Comparison of ENCODE assay signal across 27 cellular contexts in the genomic region with DNA sequence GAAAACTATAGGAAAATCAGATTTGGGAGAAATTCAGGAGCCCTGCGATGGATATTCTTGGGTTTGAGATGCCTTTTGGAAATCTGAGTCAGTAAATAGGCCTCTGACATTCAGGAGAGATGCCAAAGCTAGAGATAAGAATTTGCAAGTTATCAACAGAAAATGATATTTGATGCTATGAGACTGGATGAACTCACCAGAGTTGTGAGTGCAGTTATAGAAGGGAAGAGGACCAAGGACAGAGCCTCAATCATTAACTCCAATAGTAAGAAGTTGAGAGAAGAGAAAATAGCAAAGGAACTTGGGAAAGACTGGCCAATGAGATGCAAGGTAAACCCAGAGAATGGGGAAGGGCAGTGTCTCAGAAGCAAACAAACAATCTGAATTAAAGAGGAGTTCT.
A peak's percentile ranks its signal among the peaks of the same experiment; 100 is the strongest.
DNase-seq lines count a peak whose midpoint lies in the region; ATAC-seq and TF ChIP-seq lines count a peak whose summit lies in the region.
"Had no signal": no experiment of that assay in that cellular context is flagged by ENCODE, and none has a peak within 500 bp of the region (broad histone marks: within the 10 kb centered on the region; RNA-seq: fewer than 3 reads in every experiment).

No MANE protein-coding gene starts in this region.

- ATAC-seq in stimulated activated naive CD8-positive, alpha-beta T cell treated with anti-CD3 and anti-CD28 coated beads, Interleukin-15, amount 100 ng/mL, for 72 hours = no peak
- no peak for ATAC-seq in stimulated activated naive CD8-positive, alpha-beta T cell treated with anti-CD3 and anti-CD28 coated beads, Interleukin-15, Interleukin-2, amounts not matched to agents 100 U/mL and 50 U/mL, for 24 hours
- ATAC-seq: effector memory CD8-positive, alpha-beta T cell; esophagus mucosa; left lung; right cardiac atrium had no signal

- peaks cover 30% of the 10 kb centered on the region for H3K4me1 Mint-ChIP-seq in stimulated activated naive CD8-positive, alpha-beta T cell treated with anti-CD3 and anti-CD28 coated beads, Interleukin-15, amount 100 ng/mL, for 72 hours
- H3K4me1 Mint-ChIP-seq: neural progenitor cell had no signal

- peak overlapping the region; percentile 93 to 99 for H3K27ac Mint-ChIP-seq in stimulated activated naive CD8-positive, alpha-beta T cell treated with anti-CD3 and anti-CD28 coated beads, Interleukin-15, amount 100 ng/mL, for 72 hours
- H3K27ac Mint-ChIP-seq: effector memory CD8-positive, alpha-beta T cell; neural progenitor cell; type B pancreatic cell had no signal

- peaks cover 7 to 10% of the 10 kb centered on the region in 2 donors for H3K9me3 Mint-ChIP-seq in stimulated activated naive CD8-positive, alpha-beta T cell treated with anti-CD3 and anti-CD28 coated beads, Interleukin-15, amount 100 ng/mL, for 72 hours
- H3K9me3 Mint-ChIP-seq: effector memory CD8-positive, alpha-beta T cell; neural progenitor cell; type B pancreatic cell had no signal

- TF ChIP-seq EP300 in Ishikawa (IDR thresholded peaks at IDR 0.05; ENCODE audit: borderline replicate concordance) = no peak

- no peak for TF ChIP-seq CTCF in choroid plexus epithelial cell (conservative IDR thresholded peaks at IDR 0.05; ENCODE audit: low read depth, low read length)
- no peak for TF ChIP-seq CTCF in GM20000 (IDR thresholded peaks at IDR 0.05; ENCODE audit: extremely low read depth, missing control alignments)

- H3K4me3 ChIP-seq in choroid plexus epithelial cell (ENCODE audit: low read depth, low read length) = no peak overlapping the region
- H3K4me3 ChIP-seq: coronary artery, left lung, neural progenitor cell, SJSA1 had no signal

- no peak for TF ChIP-seq RAD21 in Ishikawa (IDR thresholded peaks at IDR 0.05; ENCODE audit: low read depth)

- DNase-seq in stimulated activated naive CD8-positive, alpha-beta T cell treated with anti-CD3 and anti-CD28 coated beads, Interleukin-15, amount 100 ng/mL, for 72 hours = no peak
- no peak for DNase-seq in stimulated activated naive CD8-positive, alpha-beta T cell treated with anti-CD3 and anti-CD28 coated beads, Interleukin-15, Interleukin-2, amounts not matched to agents 100 U/mL and 50 U/mL, for 24 hours
- DNase-seq in choroid plexus epithelial cell (ENCODE audit: low read depth) = peak; percentile 5
- no peak for DNase-seq in GM20000 (ENCODE audit: low spot score)
- no peak for DNase-seq in NCI-H2196 (lab: John Stamatoyannopoulos, UW; ENCODE audit: unreplicated experiment)
- no peak for DNase-seq in NCI-H2029 (lab: John Stamatoyannopoulos, UW)
- DNase-seq: activated CD4-positive, alpha-beta T cell treated with anti-CD3 and anti-CD28 coated beads for 1 hour; activated T-cell treated with anti-CD3 and anti-CD28 coated beads, Interleukin-2, amount 50 U/mL, for 24 hours; Caco-2; DMS79 treated with DMSO at 0.1 percent for 48 hours; effector memory CD8-positive, alpha-beta T cell; GOT3; left lung; mesendoderm; NCI-H1048; NCI-H1694; NCI-H69; right cardiac atrium; RPMI8226; stimulated activated CD4-positive, alpha-beta T cell treated with anti-CD3 and anti-CD28 coated beads, Interleukin-2, amount 100 ng/mL, for 24 hours; substantia nigra had no signal

- peak overlapping the region; percentile 57 to 70 for H3K4me3 Mint-ChIP-seq in stimulated activated naive CD8-positive, alpha-beta T cell treated with anti-CD3 and anti-CD28 coated beads, Interleukin-15, amount 100 ng/mL, for 72 hours
- H3K4me3 Mint-ChIP-seq: activated T-cell treated with anti-CD3 and anti-CD28 coated beads, Interleukin-2, amount 50 U/mL, for 24 hours; effector memory CD8-positive, alpha-beta T cell; neural progenitor cell; type B pancreatic cell had no signal

- peaks cover 10% of the 10 kb centered on the region for H3K27me3 Mint-ChIP-seq in stimulated activated naive CD8-positive, alpha-beta T cell treated with anti-CD3 and anti-CD28 coated beads, Interleukin-15, amount 100 ng/mL, for 72 hours
- H3K27me3 Mint-ChIP-seq: type B pancreatic cell had no signal

TF ChIP-seq in Ishikawa, 13 proteins besides CTCF, POLR2A, EP300 and RAD21:
- TF ChIP-seq, protein P1, sequence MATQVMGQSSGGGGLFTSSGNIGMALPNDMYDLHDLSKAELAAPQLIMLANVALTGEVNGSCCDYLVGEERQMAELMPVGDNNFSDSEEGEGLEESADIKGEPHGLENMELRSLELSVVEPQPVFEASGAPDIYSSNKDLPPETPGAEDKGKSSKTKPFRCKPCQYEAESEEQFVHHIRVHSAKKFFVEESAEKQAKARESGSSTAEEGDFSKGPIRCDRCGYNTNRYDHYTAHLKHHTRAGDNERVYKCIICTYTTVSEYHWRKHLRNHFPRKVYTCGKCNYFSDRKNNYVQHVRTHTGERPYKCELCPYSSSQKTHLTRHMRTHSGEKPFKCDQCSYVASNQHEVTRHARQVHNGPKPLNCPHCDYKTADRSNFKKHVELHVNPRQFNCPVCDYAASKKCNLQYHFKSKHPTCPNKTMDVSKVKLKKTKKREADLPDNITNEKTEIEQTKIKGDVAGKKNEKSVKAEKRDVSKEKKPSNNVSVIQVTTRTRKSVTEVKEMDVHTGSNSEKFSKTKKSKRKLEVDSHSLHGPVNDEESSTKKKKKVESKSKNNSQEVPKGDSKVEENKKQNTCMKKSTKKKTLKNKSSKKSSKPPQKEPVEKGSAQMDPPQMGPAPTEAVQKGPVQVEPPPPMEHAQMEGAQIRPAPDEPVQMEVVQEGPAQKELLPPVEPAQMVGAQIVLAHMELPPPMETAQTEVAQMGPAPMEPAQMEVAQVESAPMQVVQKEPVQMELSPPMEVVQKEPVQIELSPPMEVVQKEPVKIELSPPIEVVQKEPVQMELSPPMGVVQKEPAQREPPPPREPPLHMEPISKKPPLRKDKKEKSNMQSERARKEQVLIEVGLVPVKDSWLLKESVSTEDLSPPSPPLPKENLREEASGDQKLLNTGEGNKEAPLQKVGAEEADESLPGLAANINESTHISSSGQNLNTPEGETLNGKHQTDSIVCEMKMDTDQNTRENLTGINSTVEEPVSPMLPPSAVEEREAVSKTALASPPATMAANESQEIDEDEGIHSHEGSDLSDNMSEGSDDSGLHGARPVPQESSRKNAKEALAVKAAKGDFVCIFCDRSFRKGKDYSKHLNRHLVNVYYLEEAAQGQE (IDR thresholded peaks at IDR 0.05; ENCODE audit: low read depth) = peak; percentile 43; the same call in 1 of the 2 replicates
- no peak for TF ChIP-seq ZBTB7A (IDR thresholded peaks at IDR 0.05; ENCODE audit: low read depth)
